ENCODE assay signal across 8 cellular contexts in genomic region chr6:167093922-167094432, GRCh38. TPM values are rescaled to one million over a fixed set of nuclear protein-coding genes. Genes with fewer than 3 reads are reported as not detected.
DNase-seq lines count a peak whose midpoint lies in the region; ATAC-seq lines count a peak whose summit lies in the region.

No MANE protein-coding gene starts in this region.

- H3K9me3 Mint-ChIP-seq in immature natural killer cell: no peaks in the 10 kb centered on the region
- H3K9me3 Mint-ChIP-seq in stimulated activated effector memory CD8-positive, alpha-beta T cell treated with anti-CD3 and anti-CD28 coated beads, Interleukin-12 subunit alpha, Interleukin-12 subunit beta, amount 100 ng/mL, for 72 hours: no peaks in the 10 kb centered on the region

- peak overlapping the region; percentile 59 to 80 (median 73) for H3K4me3 Mint-ChIP-seq in immature natural killer cell
- peak overlapping the region; percentile 85 for H3K4me3 Mint-ChIP-seq in stimulated activated effector memory CD8-positive, alpha-beta T cell treated with anti-CD3 and anti-CD28 coated beads, Interleukin-12 subunit alpha, Interleukin-12 subunit beta, amount 100 ng/mL, for 72 hours

- H3K4me1 Mint-ChIP-seq in immature natural killer cell: peaks cover 35 to 50% of the 10 kb centered on the region in 2 donors
- peaks cover 62% of the 10 kb centered on the region for H3K4me1 Mint-ChIP-seq in stimulated activated effector memory CD8-positive, alpha-beta T cell treated with anti-CD3 and anti-CD28 coated beads, Interleukin-12 subunit alpha, Interleukin-12 subunit beta, amount 100 ng/mL, for 72 hours

- peak overlapping the region; percentile 51 to 79 (median 69) for H3K27ac Mint-ChIP-seq in immature natural killer cell
- H3K27ac Mint-ChIP-seq in stimulated activated effector memory CD8-positive, alpha-beta T cell treated with anti-CD3 and anti-CD28 coated beads, Interleukin-12 subunit alpha, Interleukin-12 subunit beta, amount 100 ng/mL, for 72 hours: peak overlapping the region; percentile 97

- H3K27me3 Mint-ChIP-seq in immature natural killer cell (ENCODE audit: low read depth in 3 of 3): peaks cover under 1 to 8% (median 3%) of the 10 kb centered on the region in 3 donors

- ATAC-seq in GM19035 (IDR thresholded peaks at IDR 0.05; ENCODE audit: unreplicated experiment) (peak; percentile 49), HG03095 (IDR thresholded peaks at IDR 0.05; ENCODE audit: unreplicated experiment) (peak; percentile 37)
- peak; percentile 86 for ATAC-seq in stimulated activated effector memory CD8-positive, alpha-beta T cell treated with anti-CD3 and anti-CD28 coated beads, Interleukin-12 subunit alpha, Interleukin-12 subunit beta, amount 100 ng/mL, for 72 hours

- H3K36me3 Mint-ChIP-seq in immature natural killer cell: no peaks in the 10 kb centered on the region
- peaks cover 15% of the 10 kb centered on the region for H3K36me3 Mint-ChIP-seq in stimulated activated effector memory CD8-positive, alpha-beta T cell treated with anti-CD3 and anti-CD28 coated beads, Interleukin-12 subunit alpha, Interleukin-12 subunit beta, amount 100 ng/mL, for 72 hours

- DNase-seq in activated CD4-positive, alpha-beta T cell treated with anti-CD3 and anti-CD28 coated beads, Interleukin-2, amount 50 U/mL, for 4 hours: peak; percentile 68 to 78
- peak; percentile 52 to 69 (median 63) for DNase-seq in immature natural killer cell
- peak; percentile 63 to 84 for DNase-seq in stimulated activated effector memory CD8-positive, alpha-beta T cell treated with anti-CD3 and anti-CD28 coated beads, Interleukin-12 subunit alpha, Interleukin-12 subunit beta, amount 100 ng/mL, for 72 hours (ENCODE audit: low spot score in 2 of 2)
- no peak for DNase-seq in HK-2 (ENCODE audit: unreplicated experiment)
- DNase-seq in NOMO-1 treated with dmso at 0.1 percent for 144 hours (lab: John Stamatoyannopoulos, UW; ENCODE audit: unreplicated experiment): no peak
- DNase-seq in COLO829 (ENCODE audit: low spot score): no peak

RNA-seq across cellular contexts. Expression of gene CCR6, which starts 28.9 kb away (rescaled TPM):
- polyA plus RNA-seq in immature natural killer cell: 1 to 10 TPM in 2 of 3 donors, under 1 TPM in 1; 0.79 to 2.3 (median 1.8) TPM

Comparison
In these comparisons a context has a peak if more than half of its experiments do, and no peak if none do; other contexts are left out.
1. DNase-seq: peak in activated CD4-positive, alpha-beta T cell treated with anti-CD3 and anti-CD28 coated beads, Interleukin-2, amount 50 U/mL, for 4 hours (2 of 2), immature natural killer cell (3 of 3) and stimulated activated effector memory CD8-positive, alpha-beta T cell treated with anti-CD3 and anti-CD28 coated beads, Interleukin-12 subunit alpha, Interleukin-12 subunit beta, amount 100 ng/mL, for 72 hours (2 of 2); none in HK-2 (single experiment), NOMO-1 treated with dmso at 0.1 percent for 144 hours (single experiment) and COLO829 (single experiment).
2. Peak in every context shown above with its lines, with median percentiles within 50 percentile points of each other: ATAC-seq.